28 cellular contexts compared by ENCODE assay signal in the genomic region with DNA sequence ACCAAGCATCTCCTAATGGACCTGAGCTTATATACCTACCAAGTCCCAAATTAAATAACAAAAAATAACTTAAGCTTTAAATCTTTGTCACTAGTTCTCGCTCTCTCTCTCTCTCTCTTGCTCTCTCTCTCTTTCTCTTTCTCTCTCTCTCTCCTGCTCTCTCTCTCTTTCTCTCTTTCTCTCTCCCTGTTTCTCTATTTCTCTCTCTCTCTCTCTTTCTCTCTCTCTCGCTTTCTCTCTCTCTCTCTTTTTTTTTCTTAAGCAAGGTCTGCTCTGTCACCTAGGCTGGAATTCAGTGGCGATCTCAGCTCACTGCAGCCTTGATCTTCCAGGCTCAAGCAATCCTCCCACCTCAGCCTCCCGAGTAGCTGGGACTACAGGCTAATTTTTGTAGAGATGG.
"Had no signal": no experiment of that assay in that cellular context is flagged by ENCODE, and none has a peak within 500 bp of the region (broad histone marks: within the 10 kb centered on the region; RNA-seq: fewer than 3 reads in every experiment).

No MANE protein-coding gene starts in this region.

- H3K4me1 Mint-ChIP-seq: activated naive CD4-positive, alpha-beta T cell treated with anti-CD3 and anti-CD28 coated beads, Interleukin-2, amount 50 U/mL, for 24 hours; activated naive CD8-positive, alpha-beta T cell treated with anti-CD3 and anti-CD28 coated beads, Interleukin-2, amount 10 ng/mL, durations not matched to agents 7 days and 5 days had no signal

- H3K4me1 ChIP-seq: ascending aorta, breast epithelium, SJCRH30 had no signal

- H3K9me3 ChIP-seq: ascending aorta, breast epithelium, MG63, SJCRH30 had no signal

- H3K36me3 Mint-ChIP-seq: activated naive CD4-positive, alpha-beta T cell treated with anti-CD3 and anti-CD28 coated beads, Interleukin-2, amount 50 U/mL, for 24 hours; activated naive CD8-positive, alpha-beta T cell treated with anti-CD3 and anti-CD28 coated beads, Interleukin-2, amount 10 ng/mL, durations not matched to agents 7 days and 5 days had no signal

- H3K27me3 ChIP-seq: ascending aorta, breast epithelium, MG63, SJCRH30 had no signal

- H3K27ac Mint-ChIP-seq: activated CD4-positive, alpha-beta T cell treated with anti-CD3 and anti-CD28 coated beads for 36 hours; activated CD4-positive, alpha-beta T cell treated with anti-CD3 and anti-CD28 coated beads, Interleukin-2, amount 10 ng/mL, durations not matched to agents 7 days and 5 days; activated CD8-positive, alpha-beta T cell treated with anti-CD3 and anti-CD28 coated beads, Interleukin-2, amount 10 ng/mL, durations not matched to agents 7 days and 5 days; activated naive CD4-positive, alpha-beta T cell treated with anti-CD3 and anti-CD28 coated beads, Interleukin-2, amount 50 U/mL, for 24 hours; activated naive CD8-positive, alpha-beta T cell treated with anti-CD3 and anti-CD28 coated beads, Interleukin-2, amount 10 ng/mL, durations not matched to agents 7 days and 5 days; activated T-cell treated with anti-CD3 and anti-CD28 coated beads, Interleukin-2, amount 50 U/mL, for 24 hours; activated T-helper 2 cell treated with anti-CD3 and anti-CD28 coated beads, Interferon-gamma antibody, Interleukin-2, Interleukin-4, amounts not matched to agents 10 μg/mL and 5 μg/mL and 100 μg/mL, durations not matched to agents 14 hours and 24 hours and 36 hours had no signal

- H3K4me3 Mint-ChIP-seq: activated CD4-positive, alpha-beta T cell treated with anti-CD3 and anti-CD28 coated beads for 36 hours; activated CD4-positive, alpha-beta T cell treated with anti-CD3 and anti-CD28 coated beads, Interleukin-2, amount 10 ng/mL, durations not matched to agents 7 days and 5 days; activated CD8-positive, alpha-beta T cell treated with anti-CD3 and anti-CD28 coated beads, Interleukin-2, amount 10 ng/mL, durations not matched to agents 7 days and 5 days; activated naive CD4-positive, alpha-beta T cell treated with anti-CD3 and anti-CD28 coated beads, Interleukin-2, amount 50 U/mL, for 24 hours; activated naive CD8-positive, alpha-beta T cell treated with anti-CD3 and anti-CD28 coated beads, Interleukin-2, amount 10 ng/mL, durations not matched to agents 7 days and 5 days; activated T-cell treated with anti-CD3 and anti-CD28 coated beads, Interleukin-2, amount 50 U/mL, for 24 hours had no signal

- DNase-seq: activated CD4-positive, alpha-beta T cell treated with anti-CD3 and anti-CD28 coated beads for 36 hours; activated CD4-positive, alpha-beta T cell treated with anti-CD3 and anti-CD28 coated beads, Interleukin-2, amount 10 ng/mL, durations not matched to agents 7 days and 5 days; activated CD4-positive, alpha-beta T cell treated with anti-CD3 and anti-CD28 coated beads, Interleukin-2, amount 50 U/mL, for 48 hours; activated CD8-positive, alpha-beta T cell treated with anti-CD3 and anti-CD28 coated beads, Interleukin-2, amount 10 ng/mL, durations not matched to agents 7 days and 5 days; activated gamma-delta T cell; activated naive CD4-positive, alpha-beta T cell treated with Interleukin-2 at 50 U/mL for 16 hours; activated naive CD8-positive, alpha-beta T cell treated with anti-CD3 and anti-CD28 coated beads, Interleukin-2, amount 10 ng/mL, durations not matched to agents 7 days and 5 days; activated T-cell treated with anti-CD3 and anti-CD28 coated beads, Interleukin-2, amount 50 U/mL, for 24 hours; amygdala; Kasumi-1; MG63; NCI-H1048; NCI-H1436 treated with DMSO at 0.1 percent for 48 hours; NCI-H1694 treated with DMSO at 0.1 percent for 48 hours; NCI-H2029; NCI-H345; NCI-H524 treated with DMSO at 0.1 percent for 48 hours; NCI-H748 treated with DMSO at 0.1 percent for 48 hours; SHP77; SJCRH30; T1000; WERI-Rb-1 had no signal

- H3K9me3 Mint-ChIP-seq: activated CD4-positive, alpha-beta T cell treated with anti-CD3 and anti-CD28 coated beads, Interleukin-2, amount 10 ng/mL, durations not matched to agents 7 days and 5 days; activated naive CD4-positive, alpha-beta T cell treated with anti-CD3 and anti-CD28 coated beads, Interleukin-2, amount 50 U/mL, for 24 hours; activated naive CD8-positive, alpha-beta T cell treated with anti-CD3 and anti-CD28 coated beads, Interleukin-2, amount 10 ng/mL, durations not matched to agents 7 days and 5 days; activated T-cell treated with anti-CD3 and anti-CD28 coated beads, Interleukin-2, amount 50 U/mL, for 24 hours; activated T-helper 2 cell treated with anti-CD3 and anti-CD28 coated beads, Interferon-gamma antibody, Interleukin-2, Interleukin-4, amounts not matched to agents 10 μg/mL and 5 μg/mL and 100 μg/mL, durations not matched to agents 14 hours and 24 hours and 36 hours had no signal

- H3K27me3 Mint-ChIP-seq: activated T-cell treated with anti-CD3 and anti-CD28 coated beads, Interleukin-2, amount 50 U/mL, for 24 hours had no signal

- ATAC-seq: activated CD4-positive, alpha-beta T cell treated with anti-CD3 and anti-CD28 coated beads for 36 hours; activated CD4-positive, CD25-positive, alpha-beta regulatory T cell treated with anti-CD3 and anti-CD28 coated beads, Interleukin-2, amount 50 U/mL, for 24 hours; activated CD8-positive, alpha-beta T cell treated with anti-CD3 and anti-CD28 coated beads, Interleukin-2, amount 10 ng/mL, durations not matched to agents 7 days and 5 days had no signal

- H3K4me3 ChIP-seq: ascending aorta, breast epithelium, MG63, SJCRH30, SK-N-MC had no signal

- H3K27ac ChIP-seq: ascending aorta, breast epithelium, SJCRH30, SK-N-MC, WERI-Rb-1 had no signal

- H3K36me3 ChIP-seq: ascending aorta, breast epithelium, MG63, SJCRH30, WERI-Rb-1 had no signal
